14 cellular contexts compared by ENCODE assay signal in genomic region chr9:75039006-75039405, GRCh38. TPM values are rescaled to one million over a fixed set of nuclear protein-coding genes. Genes with fewer than 3 reads are reported as not detected.
DNase-seq lines count a peak whose midpoint lies in the region; ATAC-seq and TF ChIP-seq lines count a peak whose summit lies in the region.
"Had no signal": no experiment of that assay in that cellular context is flagged by ENCODE, and none has a peak within 500 bp of the region (broad histone marks: within the 10 kb centered on the region; RNA-seq: fewer than 3 reads in every experiment).

No MANE protein-coding gene starts in this region.

- no peaks in the 10 kb centered on the region for H3K27me3 ChIP-seq in BLaER1 treated with 17β-estradiol and CSF1 and Interleukin-3, amounts not matched to agents 10 nM and 100 nM
- H3K27me3 ChIP-seq: thyroid gland had no signal

- H3K27ac ChIP-seq in BLaER1 treated with 17β-estradiol and CSF1 and Interleukin-3, amounts not matched to agents 10 nM and 100 nM, result no peak overlapping the region; a peak in 1 of 22 replicates
- H3K27ac ChIP-seq in RWPE1 (no peak overlapping the region), OCI-LY7 (ENCODE audit: low read depth, low read length, poor library complexity, severe bottlenecking) (no peak overlapping the region)
- H3K27ac ChIP-seq: thyroid gland had no signal

- TF ChIP-seq CTCF in RWPE1 (conservative IDR thresholded peaks at IDR 0.05; ENCODE audit: low read depth) (no peak), OCI-LY7 (conservative IDR thresholded peaks at IDR 0.05; ENCODE audit: low read length) (no peak)

- peak; percentile 54 for DNase-seq in RKO (ENCODE audit: low spot score)
- peak; percentile 98 for DNase-seq in fibroblast of peridontal ligament (ENCODE audit: extremely low read depth)
- peak; percentile 34 for DNase-seq in putamen (ENCODE audit: low spot score)
- DNase-seq in RWPE1 (ENCODE audit: low spot score), result no peak
- no peak for DNase-seq in OCI-LY7 (ENCODE audit: low spot score)
- DNase-seq: activated T-cell treated with anti-CD3 and anti-CD28 coated beads for 4 hours; CD4-positive, CD25-positive, alpha-beta regulatory T cell; DND-41; foreskin melanocyte; NCI-H1436; thyroid gland had no signal

- no peak overlapping the region for H3K9ac ChIP-seq in BLaER1 treated with 17β-estradiol and CSF1 and Interleukin-3, amounts not matched to agents 10 nM and 100 nM

- no peaks in the 10 kb centered on the region for H4K20me1 ChIP-seq in BLaER1 treated with 17β-estradiol and CSF1 and Interleukin-3, amounts not matched to agents 10 nM and 100 nM
- no peaks in the 10 kb centered on the region for H4K20me1 ChIP-seq in OCI-LY7 (ENCODE audit: insufficient read depth, low read length)

- intact Hi-C loops in OCI-LY7 (cut with micrococcal nuclease; ENCODE audit: unreplicated experiment), result no loop called here

- BruUV-seq in OCI-LY7 (replicated peaks; lab: Mats Ljungman, UMichigan), result no TSS peak

- H2AFZ ChIP-seq in OCI-LY7 (ENCODE audit: low read length), result no peak overlapping the region

- H3K79me2 ChIP-seq in OCI-LY7 (ENCODE audit: insufficient read depth, low read depth, low read length), result no peaks in the 10 kb centered on the region

- ATAC-seq in GM21528 (IDR thresholded peaks at IDR 0.05; ENCODE audit: low FRiP score, unreplicated experiment) (no peak), HG02852 (IDR thresholded peaks at IDR 0.05; ENCODE audit: unreplicated experiment) (no peak)

- H3K4me1 ChIP-seq in BLaER1 treated with 17β-estradiol and CSF1 and Interleukin-3, amounts not matched to agents 10 nM and 100 nM, result peaks cover 0 to 18% (median 13%) of the 10 kb centered on the region in 10 experiments; a peak in 17 of 20 replicates
- H3K4me1 ChIP-seq in OCI-LY7 (ENCODE audit: insufficient read depth, low read length, poor library complexity, severe bottlenecking), result no peaks in the 10 kb centered on the region

- H3K9me3 ChIP-seq in BLaER1 treated with 17β-estradiol and CSF1 and Interleukin-3, amounts not matched to agents 10 nM and 100 nM (replicated peaks in 1 of 11), result no peaks in the 10 kb centered on the region
- H3K9me3 ChIP-seq in OCI-LY7 (ENCODE audit: low read length), result no peaks in the 10 kb centered on the region
- H3K9me3 ChIP-seq: thyroid gland had no signal

- no peaks in the 10 kb centered on the region for H3K36me3 ChIP-seq in BLaER1 treated with 17β-estradiol and CSF1 and Interleukin-3, amounts not matched to agents 10 nM and 100 nM
- H3K36me3 ChIP-seq in OCI-LY7 (ENCODE audit: insufficient read depth, low read length), result no peaks in the 10 kb centered on the region
- H3K36me3 ChIP-seq: thyroid gland had no signal

- H3K4me3 ChIP-seq in BLaER1 treated with 17β-estradiol and CSF1 and Interleukin-3, amounts not matched to agents 10 nM and 100 nM, result no peak overlapping the region
- no peak overlapping the region for H3K4me3 ChIP-seq in OCI-LY7 (ENCODE audit: low read depth, low read length, poor library complexity, severe bottlenecking)
- H3K4me3 ChIP-seq: thyroid gland had no signal

- H3K9me2 ChIP-seq in OCI-LY7 (ENCODE audit: insufficient read depth, low read length), result no peaks in the 10 kb centered on the region

- H3K4me2 ChIP-seq in BLaER1 treated with 17β-estradiol and CSF1 and Interleukin-3, amounts not matched to agents 10 nM and 100 nM, result peak overlapping the region in 10 of 11 experiments; percentile 5 to 50 (median 34); a peak in 14 of 22 replicates
- H3K4me2 ChIP-seq in OCI-LY7 (ENCODE audit: low read length), result no peak overlapping the region

- POLR2A ChIA-PET in RWPE1 (lab: Yijun Ruan, JAX; ENCODE audit: low non-redundant PET) (no interaction called here), OCI-LY7 (lab: Charles Lee) (interaction anchor here (0.5 to 1.0 kb wide), 2 partner anchors 8 to 25 kb away, joined by 3 read pairs; no protein-coding TSS in a partner anchor)

- CTCF ChIA-PET in RWPE1 (lab: Yijun Ruan, JAX), result interaction anchor here (0.5 to 1.0 kb wide), 2 partner anchors 15 to 116 kb away, joined by 3 to 5 read pairs; no protein-coding TSS in a partner anchor
- CTCF ChIA-PET in OCI-LY7 (lab: Charles Lee; ENCODE audit: unreplicated experiment), result no interaction called here

RNA-seq across cellular contexts. Expression of gene CARNMT1, which starts 10.9 kb away (rescaled TPM):
- total RNA-seq in OCI-LY7 (2014; rRNA removed; shearing (Covaris generic)), result 26.8 and 29.1 TPM in 2 replicates
- total RNA-seq in OCI-LY7 (2022), result 40.3 and 49.0 TPM in 2 replicates

RNA-seq across cellular contexts. Expression of gene NMRK1, which starts 48.9 kb away (rescaled TPM):
- 17.0 and 26.0 TPM in 2 replicates for total RNA-seq in OCI-LY7 (2014; rRNA removed; shearing (Covaris generic))
- 32.8 and 33.2 TPM in 2 replicates for total RNA-seq in OCI-LY7 (2022)

RNA-seq across cellular contexts. Expression of gene OSTF1, which starts 49.3 kb away (rescaled TPM):
- total RNA-seq in OCI-LY7 (2014; rRNA removed; shearing (Covaris generic)), result 37.3 and 49.9 TPM in 2 replicates
- 51.7 and 58.1 TPM in 2 replicates for total RNA-seq in OCI-LY7 (2022)

Comparison
In these comparisons a context has a peak if more than half of its experiments do, and no peak if none do; other contexts are left out.
1. DNase-seq: peak in RKO (single experiment), fibroblast of peridontal ligament (single experiment) and putamen (single experiment); none in RWPE1 (single experiment) and OCI-LY7 (single experiment).